In genomic region chr10:74827045-74827441, GRCh38 we compare ENCODE assay signal across 8 cellular contexts.
A peak's percentile ranks its signal among the peaks of the same experiment; 100 is the strongest.
DNase-seq lines count a peak whose midpoint lies in the region; ATAC-seq and TF ChIP-seq lines count a peak whose summit lies in the region.

No MANE protein-coding gene starts in this region.

- peaks cover 10% of the 10 kb centered on the region for H3K4me1 ChIP-seq in neuron (ENCODE audit: insufficient read depth, low read length)

- no peaks in the 10 kb centered on the region for H3K27me3 ChIP-seq in neuron (ENCODE audit: insufficient read depth, low read length)

- H3K4me3 ChIP-seq in GM12875 (ENCODE audit: low read depth, low read length) (peak overlapping the region; percentile 63), coronary artery (peak overlapping the region; percentile 77), neuron (ENCODE audit: low read length) (peak overlapping the region; percentile 67)

- no peak overlapping the region for H2AFZ ChIP-seq in neuron (ENCODE audit: low read depth, low read length)

- ATAC-seq in HG03571 (IDR thresholded peaks at IDR 0.05; ENCODE audit: unreplicated experiment): no peak

- TF ChIP-seq CTCF in GM12875 (IDR thresholded peaks at IDR 0.05; ENCODE audit: borderline replicate concordance, insufficient read depth, low read depth, low read length) (no peak), coronary artery (IDR thresholded peaks at IDR 0.05) (no peak)

- no peak for TF ChIP-seq RAD21 in Ishikawa (IDR thresholded peaks at IDR 0.05; ENCODE audit: low read depth)

- no peak for TF ChIP-seq EP300 in Ishikawa (IDR thresholded peaks at IDR 0.05; ENCODE audit: borderline replicate concordance)

- peaks cover 5% of the 10 kb centered on the region for H3K36me3 ChIP-seq in neuron (ENCODE audit: insufficient read depth, low read length)

- DNase-seq in coronary artery (ENCODE audit: low spot score) (no peak), NCI-H774 (lab: John Stamatoyannopoulos, UW) (no peak), Ammon's horn (ENCODE audit: low spot score) (no peak), amniotic stem cell (lab: John Stamatoyannopoulos, UW) (no peak)

- H3K9me3 ChIP-seq in neuron (ENCODE audit: low read length): peaks cover 5% of the 10 kb centered on the region

- peak overlapping the region; percentile 96 to 98 for H3K27ac ChIP-seq in coronary artery

TF ChIP-seq in Ishikawa, 13 proteins besides CTCF, POLR2A, EP300 and RAD21:
- TF ChIP-seq NFIC (IDR thresholded peaks at IDR 0.05): no peak
- no peak for TF ChIP-seq FOXM1 (IDR thresholded peaks at IDR 0.05; ENCODE audit: borderline replicate concordance, low read depth)
- TF ChIP-seq TAF1 (IDR thresholded peaks at IDR 0.05; ENCODE audit: low read depth): no peak
- peak; percentile 63; the same call in 1 of the 2 replicates for TF ChIP-seq EGR1 (IDR thresholded peaks at IDR 0.05)
- 0 out of 2 replicates have a peak, but pooled peaks have one; percentile 10 for TF ChIP-seq TEAD4 (IDR thresholded peaks at IDR 0.05)
